Comparison of ENCODE assay signal across 9 cellular contexts in genomic region chr3:146222204-146223046, GRCh38. TPM values are rescaled to one million over a fixed set of nuclear protein-coding genes. Genes with fewer than 3 reads are reported as not detected.
DNase-seq lines count a peak whose midpoint lies in the region; ATAC-seq and TF ChIP-seq lines count a peak whose summit lies in the region.
"Had no signal": no experiment of that assay in that cellular context is flagged by ENCODE, and none has a peak within 500 bp of the region (broad histone marks: within the 10 kb centered on the region; RNA-seq: fewer than 3 reads in every experiment).

No MANE protein-coding gene starts in this region.

- no peaks in the 10 kb centered on the region for H3K4me1 Mint-ChIP-seq in naive thymus-derived CD8-positive, alpha-beta T cell
- H3K4me1 Mint-ChIP-seq in stimulated activated naive CD8-positive, alpha-beta T cell treated with anti-CD3 and anti-CD28 coated beads, Interleukin-15, amount 100 ng/mL, for 72 hours = no peaks in the 10 kb centered on the region
- H3K4me1 Mint-ChIP-seq: CD4-positive, CD25-positive, alpha-beta regulatory T cell had no signal

- no peak overlapping the region for H3K27ac Mint-ChIP-seq in naive thymus-derived CD8-positive, alpha-beta T cell
- H3K27ac Mint-ChIP-seq in stimulated activated naive CD8-positive, alpha-beta T cell treated with anti-CD3 and anti-CD28 coated beads, Interleukin-15, amount 100 ng/mL, for 72 hours = no peak overlapping the region

- no peak overlapping the region for H3K4me3 Mint-ChIP-seq in naive thymus-derived CD8-positive, alpha-beta T cell
- H3K4me3 Mint-ChIP-seq in stimulated activated naive CD8-positive, alpha-beta T cell treated with anti-CD3 and anti-CD28 coated beads, Interleukin-15, amount 100 ng/mL, for 72 hours = no peak overlapping the region

- no peak for ATAC-seq in naive thymus-derived CD8-positive, alpha-beta T cell
- ATAC-seq in stimulated activated naive CD8-positive, alpha-beta T cell treated with anti-CD3 and anti-CD28 coated beads, Interleukin-15, amount 100 ng/mL, for 72 hours = no peak

- POLR2A ChIA-PET in naive thymus-derived CD8-positive, alpha-beta T cell (lab: Charles Lee) = no interaction called here

- H3K36me3 Mint-ChIP-seq in naive thymus-derived CD8-positive, alpha-beta T cell = no peaks in the 10 kb centered on the region
- H3K36me3 Mint-ChIP-seq: CD4-positive, CD25-positive, alpha-beta regulatory T cell had no signal

- no peaks in the 10 kb centered on the region for H3K9me3 Mint-ChIP-seq in naive thymus-derived CD8-positive, alpha-beta T cell
- no peaks in the 10 kb centered on the region for H3K9me3 Mint-ChIP-seq in stimulated activated naive CD8-positive, alpha-beta T cell treated with anti-CD3 and anti-CD28 coated beads, Interleukin-15, amount 100 ng/mL, for 72 hours

- peak; percentile 90 for DNase-seq in DMS53 (lab: John Stamatoyannopoulos, UW)
- DNase-seq in RPMI7951 (ENCODE audit: low read depth) = peak; percentile 1
- DNase-seq in fibroblast of villous mesenchyme (ENCODE audit: low read depth) = peak; percentile 49
- peak; percentile 33 for DNase-seq in mucosa of gallbladder (ENCODE audit: low spot score)
- no peak for DNase-seq in Kasumi-1 (lab: John Stamatoyannopoulos, UW)
- DNase-seq in NCI-H187 treated with DMSO at 0.1 percent for 48 hours (lab: John Stamatoyannopoulos, UW) = no peak
- DNase-seq in naive thymus-derived CD8-positive, alpha-beta T cell = no peak
- DNase-seq in stimulated activated naive CD8-positive, alpha-beta T cell treated with anti-CD3 and anti-CD28 coated beads, Interleukin-15, amount 100 ng/mL, for 72 hours = no peak
- DNase-seq: CD4-positive, CD25-positive, alpha-beta regulatory T cell had no signal

- H3K4me3 ChIP-seq in fibroblast of villous mesenchyme (ENCODE audit: low read depth, low read length) = no peak overlapping the region

- TF ChIP-seq CTCF in fibroblast of villous mesenchyme (IDR thresholded peaks at IDR 0.05; ENCODE audit: insufficient read depth, low read depth, low read length) = no peak

- H3K27me3 Mint-ChIP-seq in naive thymus-derived CD8-positive, alpha-beta T cell = peaks cover 0 to 6% (median 3%) of the 10 kb centered on the region in 5 donors
- no peaks in the 10 kb centered on the region for H3K27me3 Mint-ChIP-seq in stimulated activated naive CD8-positive, alpha-beta T cell treated with anti-CD3 and anti-CD28 coated beads, Interleukin-15, amount 100 ng/mL, for 72 hours
- H3K27me3 Mint-ChIP-seq: CD4-positive, CD25-positive, alpha-beta regulatory T cell had no signal

RNA-seq across cellular contexts. Expression of gene PLSCR4, which starts 28.5 kb away (rescaled TPM):
- 3.8 and 7.3 TPM in 2 replicates for total RNA-seq in RPMI7951 (2014; rRNA removed; shearing (Covaris generic))
- 13.5 and 22.9 TPM in 2 replicates for total RNA-seq in fibroblast of villous mesenchyme
- 47.3 TPM for total RNA-seq in mucosa of gallbladder
- not detected for total RNA-seq in naive thymus-derived CD8-positive, alpha-beta T cell
- polyA plus RNA-seq in naive thymus-derived CD8-positive, alpha-beta T cell = not detected
- total RNA-seq: CD4-positive, CD25-positive, alpha-beta regulatory T cell had no signal
- polyA plus RNA-seq: CD4-positive, CD25-positive, alpha-beta regulatory T cell had no signal

Comparison
In these comparisons a context has a peak if more than half of its experiments do, and no peak if none do; other contexts are left out.
1. DNase-seq: peak in DMS53 (single experiment), RPMI7951 (single experiment), fibroblast of villous mesenchyme (single experiment) and mucosa of gallbladder (single experiment); none in Kasumi-1 (0 of 2), NCI-H187 treated with DMSO at 0.1 percent for 48 hours (single experiment), naive thymus-derived CD8-positive, alpha-beta T cell (0 of 10) and stimulated activated naive CD8-positive, alpha-beta T cell treated with anti-CD3 and anti-CD28 coated beads, Interleukin-15, amount 100 ng/mL, for 72 hours (0 of 2).